In the genomic region with DNA sequence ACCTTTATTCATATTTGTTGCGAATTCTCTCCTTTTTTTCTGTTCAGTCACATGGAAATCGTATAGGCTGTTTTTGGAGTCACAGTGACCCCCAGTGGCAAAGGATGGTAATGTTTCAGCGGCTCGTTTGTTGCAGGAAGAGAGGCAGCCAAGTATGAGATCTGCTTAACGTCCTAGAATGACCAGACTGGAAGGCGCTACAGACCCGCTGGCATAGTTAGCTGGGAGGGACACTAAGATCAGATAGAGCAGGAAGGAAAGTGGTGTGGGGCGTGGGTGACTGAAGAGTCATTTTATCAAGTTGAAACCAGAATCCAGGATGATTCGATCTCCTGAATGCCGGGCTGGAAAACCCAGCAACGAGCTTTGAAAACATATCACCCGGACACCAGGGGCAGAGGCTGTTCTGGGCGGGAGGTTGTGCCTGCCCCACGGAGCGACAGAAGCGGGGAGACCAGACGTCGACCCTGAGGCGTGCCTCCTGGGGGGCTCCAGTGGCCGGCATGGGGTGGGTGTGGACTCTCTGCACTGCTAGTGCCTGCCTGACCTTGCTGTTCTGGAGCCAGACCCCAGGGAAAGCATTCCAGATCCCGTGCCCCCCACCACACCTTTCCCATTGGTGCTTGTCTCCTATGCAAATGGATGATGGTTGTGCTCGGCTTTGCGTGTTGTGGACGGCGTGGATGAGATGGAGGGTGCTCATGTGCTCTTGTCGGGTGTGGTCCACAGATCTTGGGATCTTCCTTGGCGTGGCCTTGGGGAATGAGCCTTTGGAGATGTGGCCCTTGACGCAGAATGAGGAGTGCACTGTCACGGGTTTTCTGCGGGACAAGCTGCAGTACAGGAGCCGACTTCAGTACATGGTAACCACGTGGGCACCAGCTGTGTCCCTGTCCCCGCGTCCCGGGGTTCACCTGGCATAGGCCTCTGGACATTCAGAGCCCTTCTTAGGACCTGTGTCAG, we compare ENCODE assay signal across 1 cellular context.
TF ChIP-seq lines count a peak whose summit lies in the region.

No MANE protein-coding gene starts in this region.

TF ChIP-seq in K562, 482 proteins besides CTCF, POLR2A, EP300 and RAD21 (continued from another document and continues in another):
- TF ChIP-seq JUND (IDR thresholded peaks at IDR 0.05; ENCODE audit: borderline replicate concordance, low read depth, low read length) (peak; percentile 55), JUND (tag; IDR thresholded peaks at IDR 0.05; ENCODE audit: borderline replicate concordance, low read depth, low read length) (peak; percentile 43; the same call in 1 of the 3 replicates), HNRNPUL1 (IDR thresholded peaks at IDR 0.05; ENCODE audit: low read length) (no peak), RFX7 (CRISPR knock-in tag; IDR thresholded peaks at IDR 0.05) (no peak), ARID2 (IDR thresholded peaks at IDR 0.05) (peak; percentile 54; the same call in 1 of the 2 replicates), GMEB1 (CRISPR knock-in tag; IDR thresholded peaks at IDR 0.05) (no peak), FOXK1 (CRISPR knock-in tag; IDR thresholded peaks at IDR 0.05; ENCODE audit: borderline replicate concordance) (no peak), POLR2B (IDR thresholded peaks at IDR 0.05; ENCODE audit: low read depth, partially characterized antibody) (no peak), ZFP30 (CRISPR knock-in tag; IDR thresholded peaks at IDR 0.05; ENCODE audit: borderline replicate concordance) (no peak), MTF1 (CRISPR knock-in tag; IDR thresholded peaks at IDR 0.05; ENCODE audit: borderline replicate concordance) (no peak), EWSR1 (IDR thresholded peaks at IDR 0.05; ENCODE audit: borderline replicate concordance, low read depth, partially characterized antibody) (no peak), E4F1 (CRISPR knock-in tag; IDR thresholded peaks at IDR 0.05; ENCODE audit: borderline replicate concordance) (no peak), ZNF253 (CRISPR knock-in tag; conservative IDR thresholded peaks at IDR 0.05) (no peak), ZC3H8 (IDR thresholded peaks at IDR 0.05) (no peak), NFE2 (IDR thresholded peaks at IDR 0.05; ENCODE audit: low read depth) (no peak), COPS2 (conservative IDR thresholded peaks at IDR 0.05) (no peak), SRSF3 (IDR thresholded peaks at IDR 0.05; ENCODE audit: insufficient read depth, low read length) (no peak), KLF6 (CRISPR knock-in tag; IDR thresholded peaks at IDR 0.05; ENCODE audit: borderline replicate concordance) (no peak), JUN (IDR thresholded peaks at IDR 0.05; ENCODE audit: borderline replicate concordance, low read depth, low read length) (0 out of 2 replicates have a peak, but pooled peaks have one; percentile 40), JUN (CRISPR knock-in tag; IDR thresholded peaks at IDR 0.05; ENCODE audit: borderline replicate concordance) (no peak), ZNF668 (CRISPR knock-in tag; IDR thresholded peaks at IDR 0.05) (no peak), MECOM (CRISPR knock-in tag; IDR thresholded peaks at IDR 0.05) (no peak), MYNN (IDR thresholded peaks at IDR 0.05) (no peak), MYNN (CRISPR knock-in tag; IDR thresholded peaks at IDR 0.05) (no peak), ZNF165 (CRISPR knock-in tag; IDR thresholded peaks at IDR 0.05; ENCODE audit: borderline replicate concordance) (no peak), SNIP1 (IDR thresholded peaks at IDR 0.05; ENCODE audit: low read depth) (no peak), SMAD1 (IDR thresholded peaks at IDR 0.05; ENCODE audit: low read depth, low read length, partially characterized antibody) (no peak), ELF1 (tag; IDR thresholded peaks at IDR 0.05) (peak; percentile 62), NFRKB (IDR thresholded peaks at IDR 0.05; ENCODE audit: low read depth) (no peak), ZNF76 (CRISPR knock-in tag; IDR thresholded peaks at IDR 0.05; ENCODE audit: borderline replicate concordance) (no peak), EZH2 (IDR thresholded peaks at IDR 0.05; ENCODE audit: borderline replicate concordance, low read depth, low read length) (no peak), ZNF316 (IDR thresholded peaks at IDR 0.05) (no peak), ZNF277 (CRISPR knock-in tag; IDR thresholded peaks at IDR 0.05; ENCODE audit: borderline replicate concordance) (no peak), ZNF174 (CRISPR knock-in tag; IDR thresholded peaks at IDR 0.05) (no peak), ZNF79 (CRISPR knock-in tag; IDR thresholded peaks at IDR 0.05; ENCODE audit: low read depth) (no peak), XRCC5 (IDR thresholded peaks at IDR 0.05; ENCODE audit: low read depth, low read length) (no peak), ZNF445 (CRISPR knock-in tag; IDR thresholded peaks at IDR 0.05; ENCODE audit: low read depth) (no peak), MCM3 (IDR thresholded peaks at IDR 0.05) (no peak), ZBTB1 (CRISPR knock-in tag; IDR thresholded peaks at IDR 0.05; ENCODE audit: borderline replicate concordance, low read depth) (no peak), LEF1 (IDR thresholded peaks at IDR 0.05) (no peak), ZNF830 (CRISPR knock-in tag; IDR thresholded peaks at IDR 0.05) (no peak)
- TF ChIP-seq, protein P1, sequence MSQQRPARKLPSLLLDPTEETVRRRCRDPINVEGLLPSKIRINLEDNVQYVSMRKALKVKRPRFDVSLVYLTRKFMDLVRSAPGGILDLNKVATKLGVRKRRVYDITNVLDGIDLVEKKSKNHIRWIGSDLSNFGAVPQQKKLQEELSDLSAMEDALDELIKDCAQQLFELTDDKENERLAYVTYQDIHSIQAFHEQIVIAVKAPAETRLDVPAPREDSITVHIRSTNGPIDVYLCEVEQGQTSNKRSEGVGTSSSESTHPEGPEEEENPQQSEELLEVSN (IDR thresholded peaks at IDR 0.05; ENCODE audit: borderline replicate concordance in 1 of 2, extremely low read depth in 1 of 2, insufficient read depth in 1 of 2, insufficient read length in 1 of 2, low read depth in 1 of 2, low read length in 1 of 2, poor library complexity in 1 of 2, severe bottlenecking in 1 of 2), result peak in 1 of 2 experiments; percentile 24
- TF ChIP-seq, protein P2, sequence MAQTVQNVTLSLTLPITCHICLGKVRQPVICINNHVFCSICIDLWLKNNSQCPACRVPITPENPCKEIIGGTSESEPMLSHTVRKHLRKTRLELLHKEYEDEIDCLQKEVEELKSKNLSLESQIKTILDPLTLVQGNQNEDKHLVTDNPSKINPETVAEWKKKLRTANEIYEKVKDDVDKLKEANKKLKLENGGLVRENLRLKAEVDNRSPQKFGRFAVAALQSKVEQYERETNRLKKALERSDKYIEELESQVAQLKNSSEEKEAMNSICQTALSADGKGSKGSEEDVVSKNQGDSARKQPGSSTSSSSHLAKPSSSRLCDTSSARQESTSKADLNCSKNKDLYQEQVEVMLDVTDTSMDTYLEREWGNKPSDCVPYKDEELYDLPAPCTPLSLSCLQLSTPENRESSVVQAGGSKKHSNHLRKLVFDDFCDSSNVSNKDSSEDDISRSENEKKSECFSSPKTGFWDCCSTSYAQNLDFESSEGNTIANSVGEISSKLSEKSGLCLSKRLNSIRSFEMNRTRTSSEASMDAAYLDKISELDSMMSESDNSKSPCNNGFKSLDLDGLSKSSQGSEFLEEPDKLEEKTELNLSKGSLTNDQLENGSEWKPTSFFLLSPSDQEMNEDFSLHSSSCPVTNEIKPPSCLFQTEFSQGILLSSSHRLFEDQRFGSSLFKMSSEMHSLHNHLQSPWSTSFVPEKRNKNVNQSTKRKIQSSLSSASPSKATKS (CRISPR knock-in tag; IDR thresholded peaks at IDR 0.05), result no peak
- TF ChIP-seq, protein P3, sequence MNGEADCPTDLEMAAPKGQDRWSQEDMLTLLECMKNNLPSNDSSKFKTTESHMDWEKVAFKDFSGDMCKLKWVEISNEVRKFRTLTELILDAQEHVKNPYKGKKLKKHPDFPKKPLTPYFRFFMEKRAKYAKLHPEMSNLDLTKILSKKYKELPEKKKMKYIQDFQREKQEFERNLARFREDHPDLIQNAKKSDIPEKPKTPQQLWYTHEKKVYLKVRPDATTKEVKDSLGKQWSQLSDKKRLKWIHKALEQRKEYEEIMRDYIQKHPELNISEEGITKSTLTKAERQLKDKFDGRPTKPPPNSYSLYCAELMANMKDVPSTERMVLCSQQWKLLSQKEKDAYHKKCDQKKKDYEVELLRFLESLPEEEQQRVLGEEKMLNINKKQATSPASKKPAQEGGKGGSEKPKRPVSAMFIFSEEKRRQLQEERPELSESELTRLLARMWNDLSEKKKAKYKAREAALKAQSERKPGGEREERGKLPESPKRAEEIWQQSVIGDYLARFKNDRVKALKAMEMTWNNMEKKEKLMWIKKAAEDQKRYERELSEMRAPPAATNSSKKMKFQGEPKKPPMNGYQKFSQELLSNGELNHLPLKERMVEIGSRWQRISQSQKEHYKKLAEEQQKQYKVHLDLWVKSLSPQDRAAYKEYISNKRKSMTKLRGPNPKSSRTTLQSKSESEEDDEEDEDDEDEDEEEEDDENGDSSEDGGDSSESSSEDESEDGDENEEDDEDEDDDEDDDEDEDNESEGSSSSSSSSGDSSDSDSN (IDR thresholded peaks at IDR 0.05; ENCODE audit: borderline replicate concordance in 1 of 2, low read depth in 2 of 2, low read length in 2 of 2), result 0 out of 4 replicates have a peak, but pooled peaks of 1 of the 2 experiments have one; percentile 34
